ENCODE assay signal across 30 cellular contexts in the genomic region with DNA sequence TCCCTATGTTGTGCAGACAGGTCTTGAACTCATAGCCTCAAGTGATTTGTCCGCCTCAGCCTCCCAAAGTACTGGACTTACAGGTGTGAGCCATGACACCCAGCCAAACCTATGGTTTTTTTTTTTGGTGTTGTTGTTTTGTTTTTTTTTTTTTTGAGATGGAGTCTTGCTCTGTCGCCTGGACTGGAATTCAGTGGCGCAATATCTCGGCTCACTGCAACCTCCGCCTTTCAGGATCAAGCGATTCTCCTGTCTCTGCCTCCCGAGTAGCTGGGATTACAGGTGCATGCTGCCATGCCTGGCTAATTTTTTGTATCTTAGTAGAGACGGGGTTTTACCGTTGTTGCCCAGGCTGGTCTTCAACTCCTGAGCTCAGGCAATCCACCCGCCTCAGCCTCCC.
"Had no signal": no experiment of that assay in that cellular context is flagged by ENCODE, and none has a peak within 500 bp of the region (broad histone marks: within the 10 kb centered on the region; RNA-seq: fewer than 3 reads in every experiment).

No MANE protein-coding gene starts in this region.

- H3K36me3 ChIP-seq: left lung, lower lobe of right lung, neural progenitor cell, neutrophil, right atrium auricular region, stomach, thyroid gland, transverse colon, upper lobe of right lung had no signal

- ATAC-seq: left colon; lower lobe of right lung; naive thymus-derived CD8-positive, alpha-beta T cell; sciatic nerve; stimulated activated naive B cell treated with anti-CD40 and anti-IgM and Interleukin-4, amounts not matched to agents 10 μg/mL and 1 μg/mL and 100 μg/mL, for 72 hours; stimulated activated naive CD8-positive, alpha-beta T cell treated with anti-CD3 and anti-CD28 coated beads, Interleukin-15, Interleukin-2, amounts not matched to agents 100 U/mL and 50 U/mL, for 24 hours; upper lobe of right lung had no signal

- H3K4me2 ChIP-seq: neural progenitor cell had no signal

- H3K27me3 ChIP-seq: left lung, neural progenitor cell, neutrophil, right atrium auricular region, stomach, testis, thyroid gland, transverse colon, upper lobe of right lung had no signal

- H3K27ac Mint-ChIP-seq: immature natural killer cell; naive thymus-derived CD8-positive, alpha-beta T cell; neural progenitor cell; stimulated activated naive B cell treated with anti-CD40 and anti-IgM and Interleukin-4, amounts not matched to agents 10 μg/mL and 1 μg/mL and 100 μg/mL, for 72 hours had no signal

- FAIRE-seq: islet of Langerhans, kidney, urothelium cell line had no signal

- H3K9me3 Mint-ChIP-seq: immature natural killer cell; naive thymus-derived CD8-positive, alpha-beta T cell; nephron; neural progenitor cell; stimulated activated naive B cell treated with anti-CD40 and anti-IgM and Interleukin-4, amounts not matched to agents 10 μg/mL and 1 μg/mL and 100 μg/mL, for 72 hours had no signal

- DNase-seq: hypothalamus; immature natural killer cell; kidney; left colon; lower lobe of right lung; mammary epithelial cell; naive thymus-derived CD8-positive, alpha-beta T cell; occipital lobe; stimulated activated CD4-positive, alpha-beta T cell treated with anti-CD3 and anti-CD28 coated beads, Interleukin-12 subunit alpha, Interleukin-12 subunit beta, amount 100 ng/mL, for 4 hours; stimulated activated CD4-positive, alpha-beta T cell treated with anti-CD3 and anti-CD28 coated beads, Interleukin-15, amount 100 ng/mL, for 24 hours; stimulated activated CD4-positive, alpha-beta T cell treated with anti-CD3 and anti-CD28 coated beads, Interleukin-2, amount 100 ng/mL, for 24 hours; stimulated activated CD4-positive, alpha-beta T cell treated with anti-CD3 and anti-CD28 coated beads, Interleukin-4, amount 100 ng/mL, for 1 hour; stimulated activated naive B cell treated with anti-CD40 and anti-IgM and Interleukin-4, amounts not matched to agents 10 μg/mL and 1 μg/mL and 100 μg/mL, for 72 hours; stimulated activated naive CD8-positive, alpha-beta T cell treated with anti-CD3 and anti-CD28 coated beads, Interleukin-15, Interleukin-2, amounts not matched to agents 100 U/mL and 50 U/mL, for 24 hours; stomach; testis; thyroid gland; transverse colon; upper lobe of right lung had no signal

- H3K4me1 ChIP-seq: lower lobe of right lung, parathyroid adenoma, right atrium auricular region, testis, thyroid gland, upper lobe of right lung had no signal

- H3K79me2 ChIP-seq: parathyroid adenoma had no signal

- H3K27ac ChIP-seq: left lung, lower lobe of right lung, neural progenitor cell, neutrophil, parathyroid adenoma, right atrium auricular region, testis, thyroid gland, transverse colon, upper lobe of right lung had no signal

- H3K4me3 Mint-ChIP-seq: immature natural killer cell; nephron; neural progenitor cell; stimulated activated naive B cell treated with anti-CD40 and anti-IgM and Interleukin-4, amounts not matched to agents 10 μg/mL and 1 μg/mL and 100 μg/mL, for 72 hours had no signal

- H3K4me1 Mint-ChIP-seq: immature natural killer cell had no signal

- H3K4me3 ChIP-seq: left lung, lower lobe of right lung, neural progenitor cell, right atrium auricular region, skin epidermis, stomach, testis, thyroid gland, transverse colon, upper lobe of right lung had no signal

- H3K9me3 ChIP-seq: left lung, lower lobe of right lung, neutrophil, right atrium auricular region, stomach, testis, thyroid gland, transverse colon, upper lobe of right lung had no signal

- H3K36me3 Mint-ChIP-seq: immature natural killer cell; naive thymus-derived CD8-positive, alpha-beta T cell; neural progenitor cell; stimulated activated naive B cell treated with anti-CD40 and anti-IgM and Interleukin-4, amounts not matched to agents 10 μg/mL and 1 μg/mL and 100 μg/mL, for 72 hours had no signal

- H2AFZ ChIP-seq: neural progenitor cell, parathyroid adenoma had no signal

- H3K27me3 Mint-ChIP-seq: progenitor cell of endocrine pancreas had no signal
